ENCODE assay signal across 8 cellular contexts in genomic region chr12:24596768-24597388, GRCh38.
DNase-seq lines count a peak whose midpoint lies in the region; ATAC-seq and TF ChIP-seq lines count a peak whose summit lies in the region.

No MANE protein-coding gene starts in this region.

- H3K4me2 ChIP-seq in neural progenitor cell = no peak overlapping the region

- no peaks in the 10 kb centered on the region for H3K9me3 Mint-ChIP-seq in neural progenitor cell
- H3K9me3 Mint-ChIP-seq in naive thymus-derived CD4-positive, alpha-beta T cell = peaks cover 0 to 7% (median 0%) of the 10 kb centered on the region in 11 donors
- no peaks in the 10 kb centered on the region for H3K9me3 Mint-ChIP-seq in activated T-cell treated with anti-CD3 and anti-CD28 coated beads, Interleukin-2, amount 50 U/mL, for 24 hours

- H3K79me2 ChIP-seq in neural progenitor cell (ENCODE audit: low read depth) = no peaks in the 10 kb centered on the region

- no peak overlapping the region for H2AFZ ChIP-seq in neural progenitor cell (replicated peaks)

- H3K4me3 Mint-ChIP-seq in neural progenitor cell = no peak overlapping the region
- no peak overlapping the region for H3K4me3 Mint-ChIP-seq in naive thymus-derived CD4-positive, alpha-beta T cell
- no peak overlapping the region for H3K4me3 Mint-ChIP-seq in activated T-cell treated with anti-CD3 and anti-CD28 coated beads, Interleukin-2, amount 50 U/mL, for 24 hours

- no peak overlapping the region for H3K9ac ChIP-seq in neural progenitor cell

- H3K9me3 ChIP-seq in AG04450 (ENCODE audit: control insufficient read depth, insufficient read depth, low read length) (no peaks in the 10 kb centered on the region), neural progenitor cell (ENCODE audit: low read depth) (no peaks in the 10 kb centered on the region)
- H3K9me3 ChIP-seq in naive thymus-derived CD4-positive, alpha-beta T cell (ENCODE audit: control insufficient read depth in 2 of 3, low read length in 3 of 3) = no peaks in the 10 kb centered on the region

- CTCF ChIA-PET in AG04450 (lab: Charles Lee) = interaction anchor here (0.6 to 1.3 kb wide), 8 partner anchors 20 to 1392 kb away, joined by 3 to 10 read pairs (median 4); no protein-coding TSS in a partner anchor
- CTCF ChIA-PET in naive thymus-derived CD4-positive, alpha-beta T cell (lab: Charles Lee) = no interaction called here

- H3K4me1 ChIP-seq in neural progenitor cell = peaks cover 3% of the 10 kb centered on the region
- no peaks in the 10 kb centered on the region for H3K4me1 ChIP-seq in naive thymus-derived CD4-positive, alpha-beta T cell (ENCODE audit: control insufficient read depth in 2 of 2, insufficient read depth in 2 of 2, low read length in 2 of 2)

- H3K4me3 ChIP-seq in AG04450 (ENCODE audit: low read depth, low read length) (no peak overlapping the region), neural progenitor cell (no peak overlapping the region)
- no peak overlapping the region for H3K4me3 ChIP-seq in naive thymus-derived CD4-positive, alpha-beta T cell (ENCODE audit: low read length)

- H4K20me1 ChIP-seq in neural progenitor cell (ENCODE audit: low read depth) = no peaks in the 10 kb centered on the region

- POLR2A ChIA-PET in AG04450 (lab: Yijun Ruan, JAX) = no interaction called here
- POLR2A ChIA-PET in naive thymus-derived CD4-positive, alpha-beta T cell (lab: Charles Lee) = no interaction called here

- peaks cover 9% of the 10 kb centered on the region for H3K4me1 Mint-ChIP-seq in neural progenitor cell
- peaks cover 0 to 3% (median 0%) of the 10 kb centered on the region in 7 donors for H3K4me1 Mint-ChIP-seq in naive thymus-derived CD4-positive, alpha-beta T cell
- peaks cover 17% of the 10 kb centered on the region for H3K4me1 Mint-ChIP-seq in activated T-cell treated with anti-CD3 and anti-CD28 coated beads, Interleukin-2, amount 50 U/mL, for 24 hours (ENCODE audit: low read depth)

- H3K27ac ChIP-seq in AG04450 (ENCODE audit: low read depth, low read length) = no peak overlapping the region
- H3K27ac ChIP-seq in neural progenitor cell = no peak overlapping the region
- H3K27ac ChIP-seq in naive thymus-derived CD4-positive, alpha-beta T cell (ENCODE audit: low read depth, low read length) = no peak overlapping the region

- H3K36me3 Mint-ChIP-seq in neural progenitor cell = peaks cover 2% of the 10 kb centered on the region
- H3K36me3 Mint-ChIP-seq in naive thymus-derived CD4-positive, alpha-beta T cell = no peaks in the 10 kb centered on the region
- H3K36me3 Mint-ChIP-seq in activated T-cell treated with anti-CD3 and anti-CD28 coated beads, Interleukin-2, amount 50 U/mL, for 24 hours (ENCODE audit: low read depth) = no peaks in the 10 kb centered on the region

- DNase-seq in AG04450 (ENCODE audit: low read depth, low spot score) (no peak), HCEC 1CT (peak; percentile 66), NCI-H69 (lab: John Stamatoyannopoulos, UW) (peak; percentile 66), dermis microvascular lymphatic vessel endothelial cell (ENCODE audit: low read depth in 2 of 2) (peak; percentile 16 to 40), neural progenitor cell (ENCODE audit: low spot score) (peak; percentile 57)
- DNase-seq in naive thymus-derived CD4-positive, alpha-beta T cell = no peak
- no peak for DNase-seq in activated T-cell treated with anti-CD3 and anti-CD28 coated beads, Interleukin-2, amount 50 U/mL, for 24 hours

- H3K27me3 ChIP-seq in AG04450 (ENCODE audit: control insufficient read depth, insufficient read depth, low read length) (no peaks in the 10 kb centered on the region), neural progenitor cell (no peaks in the 10 kb centered on the region)
- no peaks in the 10 kb centered on the region for H3K27me3 ChIP-seq in naive thymus-derived CD4-positive, alpha-beta T cell (ENCODE audit: control insufficient read depth in 2 of 2, insufficient read depth in 2 of 2, low read length in 2 of 2)

- H3K27ac Mint-ChIP-seq in neural progenitor cell = no peak overlapping the region
- no peak overlapping the region for H3K27ac Mint-ChIP-seq in naive thymus-derived CD4-positive, alpha-beta T cell
- H3K27ac Mint-ChIP-seq in activated T-cell treated with anti-CD3 and anti-CD28 coated beads, Interleukin-2, amount 50 U/mL, for 24 hours = no peak overlapping the region

- intact Hi-C loops in naive thymus-derived CD4-positive, alpha-beta T cell (cut with micrococcal nuclease) = no loop called here

- ATAC-seq in HG02870 (IDR thresholded peaks at IDR 0.05; ENCODE audit: unreplicated experiment) = no peak
- no peak for ATAC-seq in naive thymus-derived CD4-positive, alpha-beta T cell

- no peaks in the 10 kb centered on the region for H3K27me3 Mint-ChIP-seq in neural progenitor cell (ENCODE audit: insufficient read depth, low read depth)
- H3K27me3 Mint-ChIP-seq in naive thymus-derived CD4-positive, alpha-beta T cell = peaks cover 0 to 5% (median 4%) of the 10 kb centered on the region in 5 donors
- H3K27me3 Mint-ChIP-seq in activated T-cell treated with anti-CD3 and anti-CD28 coated beads, Interleukin-2, amount 50 U/mL, for 24 hours = peaks cover 7% of the 10 kb centered on the region

- no peaks in the 10 kb centered on the region for H3K36me3 ChIP-seq in neural progenitor cell
- H3K36me3 ChIP-seq in naive thymus-derived CD4-positive, alpha-beta T cell (ENCODE audit: control insufficient read depth in 2 of 3, insufficient read depth in 3 of 3, low read length in 3 of 3) = no peaks in the 10 kb centered on the region

- peaks cover 2% of the 10 kb centered on the region for H3F3A ChIP-seq in neural progenitor cell (ENCODE audit: low read depth)

- TF ChIP-seq CTCF in AG04450 (IDR thresholded peaks at IDR 0.05; ENCODE audit: low read depth, low read length) (peak; percentile 78), neural progenitor cell (IDR thresholded peaks at IDR 0.05) (peak; percentile 83)

Comparison
In these comparisons a context has a peak if more than half of its experiments do, and no peak if none do; other contexts are left out.
1. DNase-seq: peak in HCEC 1CT (single experiment), NCI-H69 (single experiment), dermis microvascular lymphatic vessel endothelial cell (2 of 2) and neural progenitor cell (single experiment); none in AG04450 (single experiment), naive thymus-derived CD4-positive, alpha-beta T cell (0 of 9) and activated T-cell treated with anti-CD3 and anti-CD28 coated beads, Interleukin-2, amount 50 U/mL, for 24 hours (single experiment).